In genomic region chr13:30520571-30520970, GRCh38 we compare ENCODE assay signal across 19 cellular contexts. TPM values are rescaled to one million over a fixed set of nuclear protein-coding genes. Genes with fewer than 3 reads are reported as not detected.
DNase-seq lines count a peak whose midpoint lies in the region; ATAC-seq and TF ChIP-seq lines count a peak whose summit lies in the region.
"Had no signal": no experiment of that assay in that cellular context is flagged by ENCODE, and none has a peak within 500 bp of the region (broad histone marks: within the 10 kb centered on the region; RNA-seq: fewer than 3 reads in every experiment).

No MANE protein-coding gene starts in this region.

- no peak overlapping the region for H3K27ac ChIP-seq in epithelial cell of prostate
- H3K27ac ChIP-seq: heart left ventricle, neural progenitor cell, thyroid gland had no signal

- H3K27me3 Mint-ChIP-seq in glutamatergic neuron (ENCODE audit: unreplicated experiment), result peaks cover 2% of the 10 kb centered on the region
- H3K27me3 Mint-ChIP-seq: activated naive CD8-positive, alpha-beta T cell; CD4-positive, alpha-beta T cell had no signal

- H3K9me3 Mint-ChIP-seq in glutamatergic neuron (ENCODE audit: unreplicated experiment), result peaks cover 4% of the 10 kb centered on the region
- H3K9me3 Mint-ChIP-seq: activated T-cell treated with anti-CD3 and anti-CD28 coated beads, Interleukin-2, amount 50 U/mL, for 4 hours; CD4-positive, alpha-beta T cell; neural progenitor cell had no signal

- no peak for TF ChIP-seq CTCF in glutamatergic neuron (IDR thresholded peaks at IDR 0.05; ENCODE audit: partially characterized antibody, unreplicated experiment)

- H3K36me3 Mint-ChIP-seq in glutamatergic neuron (ENCODE audit: unreplicated experiment), result no peaks in the 10 kb centered on the region
- H3K36me3 Mint-ChIP-seq: activated naive CD8-positive, alpha-beta T cell; neural progenitor cell had no signal

- H3K27ac Mint-ChIP-seq in glutamatergic neuron (ENCODE audit: unreplicated experiment), result no peak overlapping the region
- H3K27ac Mint-ChIP-seq: activated naive CD8-positive, alpha-beta T cell; CD4-positive, alpha-beta T cell; neural progenitor cell had no signal

- peaks cover 17% of the 10 kb centered on the region for H3K4me1 Mint-ChIP-seq in glutamatergic neuron (ENCODE audit: low read depth, unreplicated experiment)

- no peak for ATAC-seq in GM19395 (IDR thresholded peaks at IDR 0.05; ENCODE audit: unreplicated experiment)
- no peak for ATAC-seq in HG03521 (IDR thresholded peaks at IDR 0.05; ENCODE audit: unreplicated experiment)
- ATAC-seq: activated T-cell treated with anti-CD3 and anti-CD28 coated beads, Interleukin-2, amount 50 U/mL, for 4 hours; heart left ventricle; sciatic nerve had no signal

- DNase-seq in ELR (ENCODE audit: low read depth), result peak; percentile 85
- DNase-seq in RKO (ENCODE audit: low spot score), result peak; percentile 79
- peak; percentile 18 for DNase-seq in epithelial cell of prostate (ENCODE audit: low read depth, low spot score)
- peak; percentile 57 for DNase-seq in renal cortical epithelial cell (ENCODE audit: low read depth)
- no peak for DNase-seq in COLO668 (lab: John Stamatoyannopoulos, UW; ENCODE audit: unreplicated experiment)
- no peak for DNase-seq in glutamatergic neuron
- DNase-seq: activated CD4-positive, alpha-beta T cell treated with anti-CD3 and anti-CD28 coated beads, Interleukin-2, amount 50 U/mL, for 1 hour; activated T-cell treated with anti-CD3 and anti-CD28 coated beads, Interleukin-2, amount 50 U/mL, for 4 hours; CD4-positive, alpha-beta T cell; cerebellar nuclear complex; heart left ventricle; islet precursor cell; stimulated activated CD4-positive, alpha-beta T cell treated with anti-CD3 and anti-CD28 coated beads, Interleukin-2, amount 100 ng/mL, for 48 hours; thyroid gland had no signal

- no peak overlapping the region for H3K4me3 Mint-ChIP-seq in glutamatergic neuron (ENCODE audit: unreplicated experiment)
- H3K4me3 Mint-ChIP-seq: activated naive CD8-positive, alpha-beta T cell; activated T-cell treated with anti-CD3 and anti-CD28 coated beads, Interleukin-2, amount 50 U/mL, for 4 hours; CD4-positive, alpha-beta T cell; neural progenitor cell had no signal

RNA-seq across cellular contexts. Expression of gene HMGB1, which starts 54.8 kb away (rescaled TPM):
- 237 and 363 TPM in 2 replicates for total RNA-seq in renal cortical epithelial cell
- 501 TPM for total RNA-seq in glutamatergic neuron (ENCODE audit: unreplicated experiment)

Comparison
In these comparisons a context has a peak if more than half of its experiments do, and no peak if none do; other contexts are left out.
1. DNase-seq: peak in ELR (single experiment), RKO (single experiment), epithelial cell of prostate (single experiment) and renal cortical epithelial cell (single experiment); none in COLO668 (single experiment) and glutamatergic neuron (single experiment).